In the genomic region with DNA sequence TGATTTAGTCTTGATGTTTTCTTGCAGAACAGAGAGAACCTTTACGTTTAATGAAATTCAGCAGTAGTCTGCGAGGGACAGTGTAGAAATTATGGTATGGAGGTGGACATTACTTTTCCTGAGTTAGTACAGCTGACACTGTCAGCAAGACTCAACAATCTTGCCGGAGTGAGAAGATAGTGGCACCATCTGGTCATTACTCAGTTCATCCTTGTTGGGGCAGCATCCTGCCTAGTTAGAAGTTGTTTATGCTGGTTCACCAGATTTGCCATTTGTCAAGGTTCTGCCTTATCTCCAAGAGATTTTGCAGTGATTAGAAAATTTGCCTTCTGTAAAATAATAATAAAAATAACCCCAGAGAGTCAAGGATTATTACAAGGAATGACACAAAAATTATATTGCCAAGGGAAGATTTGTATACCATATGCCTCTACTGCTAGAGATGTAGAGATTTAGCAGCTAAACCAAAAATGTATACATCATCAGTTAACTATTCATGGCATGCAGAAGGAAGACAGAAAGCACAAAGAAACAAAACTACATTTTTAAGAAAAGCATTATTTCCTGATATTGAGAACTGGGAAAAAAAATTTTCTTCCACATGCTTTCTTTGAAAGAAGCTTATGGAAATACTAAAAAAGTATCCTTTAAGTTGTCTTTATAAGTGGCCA, we compare ENCODE assay signal across 23 cellular contexts.
A peak's percentile ranks its signal among the peaks of the same experiment; 100 is the strongest.
DNase-seq lines count a peak whose midpoint lies in the region; ATAC-seq and TF ChIP-seq lines count a peak whose summit lies in the region.
"Had no signal": no experiment of that assay in that cellular context is flagged by ENCODE, and none has a peak within 500 bp of the region (broad histone marks: within the 10 kb centered on the region; RNA-seq: fewer than 3 reads in every experiment).

No MANE protein-coding gene starts in this region.

- no peaks in the 10 kb centered on the region for H3K79me1 ChIP-seq in mesenchymal stem cell (replicated peaks; ENCODE audit: low read length, poor library complexity, severe bottlenecking)

- H3K9ac ChIP-seq in BLaER1 (no peak overlapping the region), mesenchymal stem cell (ENCODE audit: low read length) (no peak overlapping the region)

- no peaks in the 10 kb centered on the region for H3K36me3 Mint-ChIP-seq in WTC11

- POLR2A ChIA-PET in WTC11 (lab: Charles Lee): no interaction called here

- no peak overlapping the region for H4K8ac ChIP-seq in mesenchymal stem cell (ENCODE audit: low read length)

- no peak overlapping the region for H3K27ac Mint-ChIP-seq in WTC11
- H3K27ac Mint-ChIP-seq: activated CD4-positive, alpha-beta T cell treated with anti-CD3 and anti-CD28 coated beads, Interleukin-2, amount 10 ng/mL, durations not matched to agents 7 days and 5 days; HFFc6; T-helper 2 cell treated with Interferon-gamma antibody and Interleukin-4, amounts not matched to agents 5 μg/mL and 100 μg/mL, for 36 hours had no signal

- no peak overlapping the region for H3K23ac ChIP-seq in mesenchymal stem cell (ENCODE audit: low read length in 2 of 2)

- H3K18ac ChIP-seq in mesenchymal stem cell (ENCODE audit: low read depth in 1 of 2, low read length in 2 of 2): no peak overlapping the region

- H3K27me3 ChIP-seq in BLaER1 (no peaks in the 10 kb centered on the region), mesenchymal stem cell (ENCODE audit: control insufficient read depth in 1 of 2, insufficient read depth in 1 of 2, low read length in 2 of 2) (no peaks in the 10 kb centered on the region), right atrium auricular region (no peaks in the 10 kb centered on the region), adrenal gland (no peaks in the 10 kb centered on the region)
- H3K27me3 ChIP-seq: pancreas, upper lobe of left lung had no signal

- H3K4me3 Mint-ChIP-seq in WTC11: no peak overlapping the region
- H3K4me3 Mint-ChIP-seq: activated CD4-positive, alpha-beta T cell treated with anti-CD3 and anti-CD28 coated beads, Interleukin-2, amount 10 ng/mL, durations not matched to agents 7 days and 5 days; activated T-cell treated with anti-CD3 and anti-CD28 coated beads, Interleukin-2, amount 50 U/mL, for 4 hours; HFFc6; T-helper 2 cell treated with Interferon-gamma antibody and Interleukin-4, amounts not matched to agents 5 μg/mL and 100 μg/mL, for 36 hours had no signal

- H3K14ac ChIP-seq in mesenchymal stem cell (ENCODE audit: low read length in 2 of 2): no peak overlapping the region

- DNase-seq in HS-5 (ENCODE audit: low read depth) (peak; percentile 20), WTC11 (ENCODE audit: low spot score) (no peak), mesenchymal stem cell (peak; percentile 5), right atrium auricular region (ENCODE audit: low spot score) (no peak), adrenal gland (no peak), GM13976 (ENCODE audit: low spot score) (no peak), KG1 (lab: John Stamatoyannopoulos, UW) (no peak)
- DNase-seq: ACHN; activated CD4-positive, alpha-beta T cell treated with anti-CD3 and anti-CD28 coated beads, Interleukin-2, amount 10 ng/mL, durations not matched to agents 7 days and 5 days; activated T-cell treated with anti-CD3 and anti-CD28 coated beads, Interleukin-2, amount 50 U/mL, for 4 hours; DMS79; effector CD8-positive, alpha-beta T cell; erythroblast; HFFc6; Karpas-422; NCI-H146; pancreas; right cardiac atrium; stimulated activated CD4-positive, alpha-beta T cell treated with anti-CD3 and anti-CD28 coated beads, Interleukin-2, amount 100 ng/mL, for 48 hours; upper lobe of left lung had no signal

- H3K9me3 ChIP-seq in BLaER1 (peaks cover 40% of the 10 kb centered on the region), mesenchymal stem cell (ENCODE audit: control insufficient read depth, low read length) (no peaks in the 10 kb centered on the region), right atrium auricular region (no peaks in the 10 kb centered on the region), adrenal gland (replicated peaks in 1 of 3) (no peaks in the 10 kb centered on the region)
- H3K9me3 ChIP-seq: pancreas, upper lobe of left lung had no signal

- no peak for TF ChIP-seq CTCF in WTC11 (IDR thresholded peaks at IDR 0.05)
- TF ChIP-seq CTCF in right atrium auricular region (IDR thresholded peaks at IDR 0.05): no peak
- no peak for TF ChIP-seq CTCF in adrenal gland (IDR thresholded peaks at IDR 0.05)
- TF ChIP-seq CTCF in GM13976 (IDR thresholded peaks at IDR 0.05; ENCODE audit: borderline replicate concordance, control extremely low read depth, extremely low read depth, insufficient read depth, missing control alignments): no peak

- H3K4me2 ChIP-seq in BLaER1 (no peak overlapping the region), mesenchymal stem cell (ENCODE audit: low read length, poor library complexity, severe bottlenecking) (no peak overlapping the region)

- peak; percentile 38; the same call in 1 of the 2 replicates for ATAC-seq in WTC11
- ATAC-seq: activated T-cell treated with anti-CD3 and anti-CD28 coated beads, Interleukin-2, amount 50 U/mL, for 4 hours; pancreas; right cardiac atrium had no signal

- H3K4me1 ChIP-seq in BLaER1 (peaks cover 34% of the 10 kb centered on the region), mesenchymal stem cell (ENCODE audit: control insufficient read depth, insufficient read depth, low read depth, low read length) (no peaks in the 10 kb centered on the region), right atrium auricular region (no peaks in the 10 kb centered on the region), adrenal gland (replicated peaks in 1 of 2) (no peaks in the 10 kb centered on the region)
- H3K4me1 ChIP-seq: pancreas, upper lobe of left lung had no signal

- H3K4me3 ChIP-seq in BLaER1: no peak overlapping the region
- H3K4me3 ChIP-seq in mesenchymal stem cell (ENCODE audit: insufficient read depth in 1 of 2, low read depth in 1 of 2, low read length in 2 of 2): no peak overlapping the region
- no peak overlapping the region for H3K4me3 ChIP-seq in right atrium auricular region
- no peak overlapping the region for H3K4me3 ChIP-seq in adrenal gland
- H3K4me3 ChIP-seq: lung, pancreas, upper lobe of left lung had no signal

- H2AFZ ChIP-seq in mesenchymal stem cell (ENCODE audit: low read depth, low read length): no peak overlapping the region

- H3K36me3 ChIP-seq in BLaER1 (peaks cover 5% of the 10 kb centered on the region; the same call in 1 of the 2 replicates), mesenchymal stem cell (ENCODE audit: control insufficient read depth in 1 of 2, insufficient read depth in 2 of 2, low read depth in 1 of 2, low read length in 2 of 2) (no peaks in the 10 kb centered on the region), right atrium auricular region (no peaks in the 10 kb centered on the region), adrenal gland (replicated peaks in 1 of 2) (no peaks in the 10 kb centered on the region)
- H3K36me3 ChIP-seq: pancreas, upper lobe of left lung had no signal

- H3K27ac ChIP-seq in BLaER1: peak overlapping the region; percentile 28
- H3K27ac ChIP-seq in mesenchymal stem cell (ENCODE audit: low read length, poor library complexity, severe bottlenecking): no peak overlapping the region
- no peak overlapping the region for H3K27ac ChIP-seq in right atrium auricular region
- H3K27ac ChIP-seq in adrenal gland: no peak overlapping the region
- H3K27ac ChIP-seq: pancreas, upper lobe of left lung had no signal

- in situ Hi-C loops in GM13976 (cut with MboI; ENCODE audit: low sequenced_read_pairs, unreplicated experiment): no loop called here

- intact Hi-C loops in adrenal gland (cut with DNase I): no loop called here

- no peaks in the 10 kb centered on the region for H4K20me1 ChIP-seq in BLaER1

- no peak overlapping the region for H2BK12ac ChIP-seq in mesenchymal stem cell (ENCODE audit: low read length in 2 of 2)

- WGBS in mesenchymal stem cell: 29% methylated on average over 3 of the region's 3 CpGs
- 65 to 72% (median 69%) methylated on average over 3 of the region's 3 CpGs for WGBS in adrenal gland, 4 donors

- no peak overlapping the region for H2BK5ac ChIP-seq in mesenchymal stem cell (ENCODE audit: low read depth, low read length, poor library complexity, severe bottlenecking)

- CTCF ChIA-PET in WTC11 (lab: Charles Lee): no interaction called here

- H3K9me3 Mint-ChIP-seq in WTC11: no peaks in the 10 kb centered on the region
- H3K9me3 Mint-ChIP-seq: activated T-cell treated with anti-CD3 and anti-CD28 coated beads, Interleukin-2, amount 50 U/mL, for 4 hours had no signal

- no peak overlapping the region for H4K91ac ChIP-seq in mesenchymal stem cell (ENCODE audit: low read length)

- TF ChIP-seq POLR2A in adrenal gland (IDR thresholded peaks at IDR 0.05): no peak

- H3K4ac ChIP-seq in mesenchymal stem cell (ENCODE audit: low read depth in 1 of 2, low read length in 2 of 2): no peak overlapping the region

- no peak overlapping the region for H2BK120ac ChIP-seq in mesenchymal stem cell (ENCODE audit: low read depth, low read length)

- H2AK5ac ChIP-seq in mesenchymal stem cell (ENCODE audit: low read length, severe bottlenecking): no peak overlapping the region

- no peak overlapping the region for H2BK15ac ChIP-seq in mesenchymal stem cell (ENCODE audit: low read depth, poor library complexity, severe bottlenecking)

- H3K4me1 Mint-ChIP-seq in WTC11: peaks cover 8% of the 10 kb centered on the region
- H3K4me1 Mint-ChIP-seq: activated CD4-positive, alpha-beta T cell treated with anti-CD3 and anti-CD28 coated beads, Interleukin-2, amount 10 ng/mL, durations not matched to agents 7 days and 5 days had no signal

- no peaks in the 10 kb centered on the region for H3K27me3 Mint-ChIP-seq in WTC11 (ENCODE audit: low read depth)
- H3K27me3 Mint-ChIP-seq: activated CD4-positive, alpha-beta T cell treated with anti-CD3 and anti-CD28 coated beads, Interleukin-2, amount 10 ng/mL, durations not matched to agents 7 days and 5 days had no signal

TF ChIP-seq in WTC11, 78 proteins besides CTCF, POLR2A, EP300 and RAD21 (continues in another document):
- TF ChIP-seq ZNF416 (CRISPR knock-in tag; IDR thresholded peaks at IDR 0.05) (no peak), ZMAT4 (CRISPR knock-in tag; IDR thresholded peaks at IDR 0.05) (no peak), NFYB (CRISPR knock-in tag; conservative IDR thresholded peaks at IDR 0.05; ENCODE audit: low read depth) (no peak)

Comparison
In these comparisons a context has a peak if more than half of its experiments do, and no peak if none do; other contexts are left out.
1. DNase-seq: peak in HS-5 (single experiment) and mesenchymal stem cell (single experiment); none in WTC11 (single experiment), right atrium auricular region (single experiment), adrenal gland (0 of 7), GM13976 (single experiment) and KG1 (single experiment).